Comparison of ENCODE assay signal across 1 cellular context in the genomic region with DNA sequence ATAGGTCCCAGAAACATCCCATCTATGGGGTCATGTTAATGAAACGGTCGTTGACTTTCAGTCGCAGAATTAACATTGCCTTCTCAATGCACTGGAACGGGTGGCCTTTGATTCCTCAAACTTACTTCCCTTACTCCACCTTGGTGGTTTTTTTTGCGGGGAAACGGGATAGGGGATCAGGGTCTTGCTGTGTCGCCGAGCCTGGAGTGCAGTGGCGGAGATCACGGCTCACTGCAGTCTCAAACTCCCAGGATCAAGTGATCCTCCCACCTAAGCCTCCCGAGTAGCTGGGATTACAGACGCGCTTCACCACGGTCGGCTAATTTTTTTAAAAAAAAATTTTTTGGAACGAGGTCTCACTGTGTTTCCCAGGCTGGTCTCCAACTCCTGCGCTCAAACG.
A peak's percentile ranks its signal among the peaks of the same experiment; 100 is the strongest.
TF ChIP-seq lines count a peak whose summit lies in the region.

No MANE protein-coding gene starts in this region.

TF ChIP-seq in HepG2, 621 proteins besides CTCF, POLR2A, EP300 and RAD21:
- TF ChIP-seq ELF4 (CRISPR knock-in tag; IDR thresholded peaks at IDR 0.05; ENCODE audit: borderline replicate concordance) (0 out of 2 replicates have a peak, but pooled peaks have one; percentile 2), ZNF484 (CRISPR knock-in tag; IDR thresholded peaks at IDR 0.05; ENCODE audit: borderline replicate concordance, low read depth) (0 out of 2 replicates have a peak, but pooled peaks have one; percentile 10), ZNF263 (CRISPR knock-in tag; IDR thresholded peaks at IDR 0.05) (peak; percentile 50; the same call in 1 of the 2 replicates), CCDC6 (CRISPR knock-in tag; IDR thresholded peaks at IDR 0.05) (0 out of 2 replicates have a peak, but pooled peaks have one; percentile 4), ASH2L (IDR thresholded peaks at IDR 0.05; ENCODE audit: insufficient read length, low read depth, low read length) (peak; percentile 10), HMG20A (CRISPR knock-in tag; IDR thresholded peaks at IDR 0.05; ENCODE audit: borderline replicate concordance) (no peak), TAF15 (IDR thresholded peaks at IDR 0.05; ENCODE audit: low read depth, low read length, poor library complexity, severe bottlenecking) (no peak), HNRNPL (IDR thresholded peaks at IDR 0.05; ENCODE audit: low read depth, low read length) (no peak)
- TF ChIP-seq, protein P1, sequence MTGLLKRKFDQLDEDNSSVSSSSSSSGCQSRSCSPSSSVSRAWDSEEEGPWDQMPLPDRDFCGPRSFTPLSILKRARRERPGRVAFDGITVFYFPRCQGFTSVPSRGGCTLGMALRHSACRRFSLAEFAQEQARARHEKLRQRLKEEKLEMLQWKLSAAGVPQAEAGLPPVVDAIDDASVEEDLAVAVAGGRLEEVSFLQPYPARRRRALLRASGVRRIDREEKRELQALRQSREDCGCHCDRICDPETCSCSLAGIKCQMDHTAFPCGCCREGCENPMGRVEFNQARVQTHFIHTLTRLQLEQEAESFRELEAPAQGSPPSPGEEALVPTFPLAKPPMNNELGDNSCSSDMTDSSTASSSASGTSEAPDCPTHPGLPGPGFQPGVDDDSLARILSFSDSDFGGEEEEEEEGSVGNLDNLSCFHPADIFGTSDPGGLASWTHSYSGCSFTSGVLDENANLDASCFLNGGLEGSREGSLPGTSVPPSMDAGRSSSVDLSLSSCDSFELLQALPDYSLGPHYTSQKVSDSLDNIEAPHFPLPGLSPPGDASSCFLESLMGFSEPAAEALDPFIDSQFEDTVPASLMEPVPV (CRISPR knock-in tag; IDR thresholded peaks at IDR 0.05) = 0 out of 2 replicates have a peak, but pooled peaks have one; percentile 0
- TF ChIP-seq, protein P2, sequence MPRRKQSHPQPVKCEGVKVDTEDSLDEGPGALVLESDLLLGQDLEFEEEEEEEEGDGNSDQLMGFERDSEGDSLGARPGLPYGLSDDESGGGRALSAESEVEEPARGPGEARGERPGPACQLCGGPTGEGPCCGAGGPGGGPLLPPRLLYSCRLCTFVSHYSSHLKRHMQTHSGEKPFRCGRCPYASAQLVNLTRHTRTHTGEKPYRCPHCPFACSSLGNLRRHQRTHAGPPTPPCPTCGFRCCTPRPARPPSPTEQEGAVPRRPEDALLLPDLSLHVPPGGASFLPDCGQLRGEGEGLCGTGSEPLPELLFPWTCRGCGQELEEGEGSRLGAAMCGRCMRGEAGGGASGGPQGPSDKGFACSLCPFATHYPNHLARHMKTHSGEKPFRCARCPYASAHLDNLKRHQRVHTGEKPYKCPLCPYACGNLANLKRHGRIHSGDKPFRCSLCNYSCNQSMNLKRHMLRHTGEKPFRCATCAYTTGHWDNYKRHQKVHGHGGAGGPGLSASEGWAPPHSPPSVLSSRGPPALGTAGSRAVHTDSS (CRISPR knock-in tag; conservative IDR thresholded peaks at IDR 0.05) = no peak
